Comparison of ENCODE assay signal across 1 cellular context in genomic region chr6:129709909-129710721, GRCh38.
A peak's percentile ranks its signal among the peaks of the same experiment; 100 is the strongest.
TF ChIP-seq lines count a peak whose summit lies in the region.

Gene ARHGAP18, minus strand, starts transcription at chr6:129710177. Its CDS starts 41 bp downstream, at chr6:129710136.

TF ChIP-seq in HepG2, 621 proteins besides CTCF, POLR2A, EP300 and RAD21 (continued from another document and continues in another):
- TF ChIP-seq ZNF747 (CRISPR knock-in tag; IDR thresholded peaks at IDR 0.05; ENCODE audit: borderline replicate concordance): no peak; the same call in 1 of the 2 replicates
- peak; percentile 90 for TF ChIP-seq FOXC1 (CRISPR knock-in tag; IDR thresholded peaks at IDR 0.05; ENCODE audit: borderline replicate concordance)
- no peak; the same call in 1 of the 2 replicates for TF ChIP-seq KLF12 (CRISPR knock-in tag; IDR thresholded peaks at IDR 0.05; ENCODE audit: borderline replicate concordance)
- TF ChIP-seq ZNF547 (CRISPR knock-in tag; IDR thresholded peaks at IDR 0.05): peak; percentile 69
- no peak for TF ChIP-seq ZBTB44 (CRISPR knock-in tag; IDR thresholded peaks at IDR 0.05)
- no peak for TF ChIP-seq SCMH1 (CRISPR knock-in tag; IDR thresholded peaks at IDR 0.05; ENCODE audit: borderline replicate concordance)
- TF ChIP-seq CC2D1A (CRISPR knock-in tag; IDR thresholded peaks at IDR 0.05): no peak
- TF ChIP-seq SIX1 (CRISPR knock-in tag; IDR thresholded peaks at IDR 0.05; ENCODE audit: borderline replicate concordance): peak; percentile 49; the same call in 1 of the 2 replicates
- TF ChIP-seq ZFP36L2 (CRISPR knock-in tag; IDR thresholded peaks at IDR 0.05): no peak
- peak; percentile 44; the same call in 1 of the 2 replicates for TF ChIP-seq HNF1A (IDR thresholded peaks at IDR 0.05; ENCODE audit: low read depth)
- peak; percentile 81 for TF ChIP-seq HNF1A (CRISPR knock-in tag; IDR thresholded peaks at IDR 0.05; ENCODE audit: borderline replicate concordance)
- no peak for TF ChIP-seq ZNF790 (CRISPR knock-in tag; IDR thresholded peaks at IDR 0.05; ENCODE audit: borderline replicate concordance)
- peak; percentile 94 for TF ChIP-seq POLR2G (IDR thresholded peaks at IDR 0.05; ENCODE audit: low read depth, low read length)
- no peak for TF ChIP-seq ETV6 (CRISPR knock-in tag; conservative IDR thresholded peaks at IDR 0.05)
- peak; percentile 96 for TF ChIP-seq SNAPC4 (CRISPR knock-in tag; IDR thresholded peaks at IDR 0.05)
- TF ChIP-seq ZNF350 (CRISPR knock-in tag; IDR thresholded peaks at IDR 0.05; ENCODE audit: borderline replicate concordance, low read depth): peak; percentile 93; the same call in 1 of the 2 replicates
- peak; percentile 93 for TF ChIP-seq MTA1 (CRISPR knock-in tag; IDR thresholded peaks at IDR 0.05; ENCODE audit: borderline replicate concordance)
- peak; percentile 86 for TF ChIP-seq ARID5B (CRISPR knock-in tag; IDR thresholded peaks at IDR 0.05)
- TF ChIP-seq ZBTB7A (CRISPR knock-in tag; IDR thresholded peaks at IDR 0.05): no peak; the same call in 1 of the 2 replicates
- no peak for TF ChIP-seq ZNF615 (CRISPR knock-in tag; IDR thresholded peaks at IDR 0.05; ENCODE audit: borderline replicate concordance)
- peak; percentile 35; the same call in 1 of the 2 replicates for TF ChIP-seq SAFB2 (CRISPR knock-in tag; IDR thresholded peaks at IDR 0.05; ENCODE audit: borderline replicate concordance, low read depth)
- 0 out of 2 replicates have a peak, but pooled peaks have one; percentile 77 for TF ChIP-seq ZNF44 (CRISPR knock-in tag; IDR thresholded peaks at IDR 0.05)
- TF ChIP-seq SMAD3 (CRISPR knock-in tag; IDR thresholded peaks at IDR 0.05): peak; percentile 30; the same call in 1 of the 2 replicates
- TF ChIP-seq ZNF263 (CRISPR knock-in tag; IDR thresholded peaks at IDR 0.05): 0 out of 2 replicates have a peak, but pooled peaks have one; percentile 44
- TF ChIP-seq ZNF282 (IDR thresholded peaks at IDR 0.05; ENCODE audit: partially characterized antibody): no peak
- 0 out of 2 replicates have a peak, but pooled peaks have one; percentile 41 for TF ChIP-seq ATF6 (CRISPR knock-in tag; conservative IDR thresholded peaks at IDR 0.05)
- peak; percentile 92 for TF ChIP-seq HDAC1 (CRISPR knock-in tag; IDR thresholded peaks at IDR 0.05)
- TF ChIP-seq SRSF9 (IDR thresholded peaks at IDR 0.05; ENCODE audit: borderline replicate concordance, insufficient read depth, low read depth, low read length, poor library complexity, severe bottlenecking): no peak
- TF ChIP-seq ZFP90 (CRISPR knock-in tag; IDR thresholded peaks at IDR 0.05; ENCODE audit: borderline replicate concordance): 0 out of 2 replicates have a peak, but pooled peaks have one; percentile 80
- peak; percentile 75 for TF ChIP-seq JARID2 (CRISPR knock-in tag; IDR thresholded peaks at IDR 0.05; ENCODE audit: insufficient replicate concordance)
- TF ChIP-seq SOX6 (IDR thresholded peaks at IDR 0.05): no peak
- TF ChIP-seq SOX6 (CRISPR knock-in tag; IDR thresholded peaks at IDR 0.05): peak; percentile 83; the same call in 1 of the 2 replicates
- no peak for TF ChIP-seq PAF1 (CRISPR knock-in tag; IDR thresholded peaks at IDR 0.05)
- peak; percentile 98 for TF ChIP-seq DRAP1 (CRISPR knock-in tag; IDR thresholded peaks at IDR 0.05)
- TF ChIP-seq ISX (CRISPR knock-in tag; conservative IDR thresholded peaks at IDR 0.05): no peak
- peak; percentile 94 for TF ChIP-seq ZNF512B (CRISPR knock-in tag; IDR thresholded peaks at IDR 0.05; ENCODE audit: borderline replicate concordance)
- TF ChIP-seq CSRNP2 (CRISPR knock-in tag; conservative IDR thresholded peaks at IDR 0.05; ENCODE audit: low read depth): no peak
